16 cellular contexts compared by ENCODE assay signal in genomic region chr17:2794116-2794803, GRCh38. TPM values are rescaled to one million over a fixed set of nuclear protein-coding genes. Genes with fewer than 3 reads are reported as not detected.
DNase-seq lines count a peak whose midpoint lies in the region; ATAC-seq lines count a peak whose summit lies in the region.
"Had no signal": no experiment of that assay in that cellular context is flagged by ENCODE, and none has a peak within 500 bp of the region (broad histone marks: within the 10 kb centered on the region; RNA-seq: fewer than 3 reads in every experiment).

No MANE protein-coding gene starts in this region.

- H3K4me3 Mint-ChIP-seq in activated T-cell treated with anti-CD3 and anti-CD28 coated beads, Interleukin-2, amount 50 U/mL, for 4 hours = peak overlapping the region; percentile 75
- H3K4me3 Mint-ChIP-seq in activated CD4-positive, alpha-beta memory T cell treated with anti-CD3 and anti-CD28 coated beads, Interleukin-2, amount 10 ng/mL, durations not matched to agents 7 days and 5 days = peak overlapping the region; percentile 97

- H4K91ac ChIP-seq in neuronal stem cell (ENCODE audit: low read depth, low read length, poor library complexity) = no peak overlapping the region

- no peak for DNase-seq in activated T-cell treated with anti-CD3 and anti-CD28 coated beads, Interleukin-2, amount 50 U/mL, for 4 hours
- DNase-seq in activated T-cell treated with anti-CD3 and anti-CD28 coated beads, Interleukin-2, amount 50 U/mL, for 48 hours = no peak
- peak; percentile 38 for DNase-seq in KBM-7
- peak; percentile 43 for DNase-seq in activated CD4-positive, alpha-beta memory T cell treated with anti-CD3 and anti-CD28 coated beads, Interleukin-2, amount 10 ng/mL, durations not matched to agents 7 days and 5 days
- no peak for DNase-seq in neuronal stem cell (ENCODE audit: low spot score)
- DNase-seq in RKO (ENCODE audit: low spot score) = no peak
- DNase-seq: adrenal gland, cerebellar nuclear complex, MG63, NCI-H82, T-helper 9 cell had no signal

- CTCF ChIA-PET in activated CD4-positive, alpha-beta memory T cell treated with anti-CD3 and anti-CD28 coated beads, Interleukin-2, amount 10 ng/mL, durations not matched to agents 7 days and 5 days (lab: Charles Lee) = interaction anchor here (1.2 to 10.3 kb wide), 4 partner anchors 8 to 1002 kb away, joined by 3 to 137 read pairs (median 16); no protein-coding TSS in a partner anchor

- H2BK5ac ChIP-seq in neuronal stem cell (ENCODE audit: low read length) = no peak overlapping the region

- no peak overlapping the region for H2BK12ac ChIP-seq in neuronal stem cell (ENCODE audit: low read length)

- no peak for ATAC-seq in activated T-cell treated with anti-CD3 and anti-CD28 coated beads, Interleukin-2, amount 50 U/mL, for 4 hours
- ATAC-seq in GM21723 (IDR thresholded peaks at IDR 0.05; ENCODE audit: unreplicated experiment) (no peak), HG03097 (IDR thresholded peaks at IDR 0.05; ENCODE audit: low FRiP score, unreplicated experiment) (no peak)

- peak overlapping the region; percentile 38 for H3K18ac ChIP-seq in neuronal stem cell (ENCODE audit: low read length)

- no peak overlapping the region for H2AK5ac ChIP-seq in neuronal stem cell (ENCODE audit: low read depth, low read length)

- no peak overlapping the region for H4K8ac ChIP-seq in neuronal stem cell (ENCODE audit: low read depth, low read length)

- H3K4ac ChIP-seq in neuronal stem cell (ENCODE audit: low read length) = no peak overlapping the region

- peaks cover 80% of the 10 kb centered on the region for H3K4me1 Mint-ChIP-seq in activated T-cell treated with anti-CD3 and anti-CD28 coated beads, Interleukin-2, amount 50 U/mL, for 4 hours (ENCODE audit: low read depth)
- H3K4me1 Mint-ChIP-seq in activated CD4-positive, alpha-beta memory T cell treated with anti-CD3 and anti-CD28 coated beads, Interleukin-2, amount 10 ng/mL, durations not matched to agents 7 days and 5 days = peaks cover 87% of the 10 kb centered on the region

- H3K27me3 ChIP-seq in neuronal stem cell (ENCODE audit: control insufficient read depth in 3 of 3, insufficient read depth in 3 of 3, low read depth in 1 of 3, low read length in 3 of 3) = peaks cover 0 to 42% (median 2%) of the 10 kb centered on the region in 3 experiments
- H3K27me3 ChIP-seq: adrenal gland, MG63 had no signal

- no peak overlapping the region for H2AFZ ChIP-seq in neuronal stem cell (ENCODE audit: low read length)

- no peak overlapping the region for H2BK120ac ChIP-seq in neuronal stem cell (ENCODE audit: low read depth, low read length)

- H3K36me3 Mint-ChIP-seq in activated T-cell treated with anti-CD3 and anti-CD28 coated beads, Interleukin-2, amount 50 U/mL, for 4 hours (ENCODE audit: insufficient read depth) = peaks cover 4% of the 10 kb centered on the region
- peaks cover 36% of the 10 kb centered on the region for H3K36me3 Mint-ChIP-seq in activated CD4-positive, alpha-beta memory T cell treated with anti-CD3 and anti-CD28 coated beads, Interleukin-2, amount 10 ng/mL, durations not matched to agents 7 days and 5 days (ENCODE audit: low read depth)

- H3K27ac ChIP-seq in neuronal stem cell (replicated peaks; ENCODE audit: low read length) = no peak overlapping the region
- H3K27ac ChIP-seq: adrenal gland had no signal

- H3K27me3 Mint-ChIP-seq in activated T-cell treated with anti-CD3 and anti-CD28 coated beads, Interleukin-2, amount 50 U/mL, for 4 hours (ENCODE audit: low read depth) = no peaks in the 10 kb centered on the region
- H3K27me3 Mint-ChIP-seq in activated CD4-positive, alpha-beta memory T cell treated with anti-CD3 and anti-CD28 coated beads, Interleukin-2, amount 10 ng/mL, durations not matched to agents 7 days and 5 days = peaks cover 26% of the 10 kb centered on the region

- no peak overlapping the region for H3K23ac ChIP-seq in neuronal stem cell (ENCODE audit: low read depth, low read length, poor library complexity)

- H2BK15ac ChIP-seq in neuronal stem cell (ENCODE audit: low read length) = no peak overlapping the region

- H3K9me3 Mint-ChIP-seq in activated T-cell treated with anti-CD3 and anti-CD28 coated beads, Interleukin-2, amount 50 U/mL, for 4 hours = no peaks in the 10 kb centered on the region
- no peaks in the 10 kb centered on the region for H3K9me3 Mint-ChIP-seq in activated CD4-positive, alpha-beta memory T cell treated with anti-CD3 and anti-CD28 coated beads, Interleukin-2, amount 10 ng/mL, durations not matched to agents 7 days and 5 days

- in situ Hi-C loops in KBM-7 (cut with MboI; ENCODE audit: low pct_unique_long_range_greater_than_20kb, low sequenced_read_pairs) = no loop called here

- H3K36me3 ChIP-seq in neuronal stem cell (replicated peaks in 1 of 2; ENCODE audit: control insufficient read depth in 2 of 2, insufficient read depth in 2 of 2, low read length in 2 of 2) = no peaks in the 10 kb centered on the region
- H3K36me3 ChIP-seq: adrenal gland, MG63 had no signal

- no peak overlapping the region for H3K14ac ChIP-seq in neuronal stem cell (ENCODE audit: low read length)

- POLR2A ChIA-PET in activated CD4-positive, alpha-beta memory T cell treated with anti-CD3 and anti-CD28 coated beads, Interleukin-2, amount 10 ng/mL, durations not matched to agents 7 days and 5 days (lab: Charles Lee) = interaction anchor here (0.6 to 15.3 kb wide), 3 partner anchors 8 to 1171 kb away, joined by 4 to 346 read pairs (median 14); no protein-coding TSS in a partner anchor

- no peak overlapping the region for H3K9ac ChIP-seq in neuronal stem cell (ENCODE audit: low read depth, low read length, poor library complexity)

- peaks cover 0 to 10% of the 10 kb centered on the region in 2 donors for H3K4me1 ChIP-seq in neuronal stem cell (ENCODE audit: control insufficient read depth in 2 of 2, insufficient read depth in 1 of 2, low read depth in 1 of 2, low read length in 2 of 2)

- no peak overlapping the region for H3K4me3 ChIP-seq in neuronal stem cell (ENCODE audit: low read length in 2 of 2)
- H3K4me3 ChIP-seq: adrenal gland, MG63 had no signal

- no peak overlapping the region for H3K4me2 ChIP-seq in neuronal stem cell (ENCODE audit: insufficient read depth, low read length, poor library complexity, severe bottlenecking)

- H3K27ac Mint-ChIP-seq in activated CD4-positive, alpha-beta memory T cell treated with anti-CD3 and anti-CD28 coated beads, Interleukin-2, amount 10 ng/mL, durations not matched to agents 7 days and 5 days = peak overlapping the region; percentile 84

- peaks cover 0 to 1% of the 10 kb centered on the region in 2 donors for H3K9me3 ChIP-seq in neuronal stem cell (replicated peaks in 1 of 2; ENCODE audit: control insufficient read depth in 2 of 2, insufficient read depth in 1 of 2, low read depth in 1 of 2, low read length in 2 of 2)
- H3K9me3 ChIP-seq: adrenal gland, MG63 had no signal

- no CpG with 5 or more reads among the region's 6 CpGs for WGBS in neuronal stem cell (ENCODE audit: extremely low coverage in 2 of 2, insufficient read length in 2 of 2, insufficient replicate concordance in 1 of 2), 2 donors

- H3K79me1 ChIP-seq in neuronal stem cell (ENCODE audit: low read depth, low read length) = peaks cover 6% of the 10 kb centered on the region

RNA-seq across cellular contexts. Expression of gene RAP1GAP2, which starts 2.0 kb away (rescaled TPM):
- 1 to 10 TPM in 2 of 3 donors, under 1 TPM in 1; 0.29 to 1.6 (median 1.2) TPM for total RNA-seq in activated T-cell treated with anti-CD3 and anti-CD28 coated beads, Interleukin-2, amount 50 U/mL, for 4 hours
- 10 to 100 TPM; 36.7 to 39.8 TPM for total RNA-seq in activated CD4-positive, alpha-beta memory T cell treated with anti-CD3 and anti-CD28 coated beads, Interleukin-2, amount 10 ng/mL, durations not matched to agents 7 days and 5 days
- polyA plus RNA-seq in neuronal stem cell (2013, experiment 1 of 2) = 2.9 TPM
- polyA plus RNA-seq in neuronal stem cell (2013, experiment 2 of 2) = 3.1 TPM

RNA-seq across cellular contexts. Expression of gene CCDC92B, which starts 44.8 kb away (rescaled TPM):
- total RNA-seq in activated T-cell treated with anti-CD3 and anti-CD28 coated beads, Interleukin-2, amount 50 U/mL, for 4 hours = under 1 TPM in 1 of 3 donors, not detected in 2; 0.16 TPM
- total RNA-seq in activated CD4-positive, alpha-beta memory T cell treated with anti-CD3 and anti-CD28 coated beads, Interleukin-2, amount 10 ng/mL, durations not matched to agents 7 days and 5 days = under 1 TPM in 1 of 2 experiments, not detected in 1; 0.10 TPM
- polyA plus RNA-seq in neuronal stem cell (2013, experiment 1 of 2) = 0.35 TPM
- polyA plus RNA-seq in neuronal stem cell (2013, experiment 2 of 2) = 0.42 TPM
- total RNA-seq: endothelial cell of umbilical vein, myocyte had no signal
- polyA plus RNA-seq: AG04450, endothelial cell of umbilical vein had no signal

Comparison
In these comparisons a context has a peak if more than half of its experiments do, and no peak if none do; other contexts are left out.
1. DNase-seq: peak in KBM-7 (single experiment) and activated CD4-positive, alpha-beta memory T cell treated with anti-CD3 and anti-CD28 coated beads, Interleukin-2, amount 10 ng/mL, durations not matched to agents 7 days and 5 days (single experiment); none in activated T-cell treated with anti-CD3 and anti-CD28 coated beads, Interleukin-2, amount 50 U/mL, for 4 hours (single experiment), activated T-cell treated with anti-CD3 and anti-CD28 coated beads, Interleukin-2, amount 50 U/mL, for 48 hours (0 of 2), neuronal stem cell (single experiment) and RKO (single experiment).
2. RNA of gene RAP1GAP2, which starts 2.0 kb away (total RNA-seq): 36.7 to 39.8 TPM in activated CD4-positive, alpha-beta memory T cell treated with anti-CD3 and anti-CD28 coated beads, Interleukin-2, amount 10 ng/mL, durations not matched to agents 7 days and 5 days; 0.29 to 1.6 TPM in activated T-cell treated with anti-CD3 and anti-CD28 coated beads, Interleukin-2, amount 50 U/mL, for 4 hours; every median in the first group is over 10 times any median in the second.